8 cellular contexts compared by ENCODE assay signal in genomic region chr2:209977386-209978239, GRCh38. TPM values are rescaled to one million over a fixed set of nuclear protein-coding genes. Genes with fewer than 3 reads are reported as not detected.
DNase-seq lines count a peak whose midpoint lies in the region; ATAC-seq and TF ChIP-seq lines count a peak whose summit lies in the region.

No MANE protein-coding gene starts in this region.

- ATAC-seq in heart right ventricle (peak in 2 of 8 donors; percentile 33 to 54), right cardiac atrium (no peak), HG02798 (IDR thresholded peaks at IDR 0.05; ENCODE audit: poor library complexity, unreplicated experiment) (peak; percentile 50)

- 91 to 95% methylated on average over 2 of the region's 2 CpGs for WGBS in heart right ventricle, 2 donors
- 93% methylated on average over 2 of the region's 2 CpGs for WGBS in right cardiac atrium

- H3K27ac ChIP-seq in heart right ventricle (no peak overlapping the region), right cardiac atrium (ENCODE audit: low read length) (no peak overlapping the region)

- H3K27me3 ChIP-seq in heart right ventricle (peaks cover 0 to 9% (median 0%) of the 10 kb centered on the region in 7 donors), right cardiac atrium (ENCODE audit: control insufficient read depth, insufficient read depth) (peaks cover 3% of the 10 kb centered on the region)

- H3K4me1 ChIP-seq in heart right ventricle (no peaks in the 10 kb centered on the region), right cardiac atrium (ENCODE audit: control insufficient read depth, insufficient read depth, low read length) (no peaks in the 10 kb centered on the region)

- no peak for DNase-seq in heart right ventricle
- DNase-seq in right cardiac atrium = no peak
- peak; percentile 27 to 48 for DNase-seq in NCI-H526 (lab: John Stamatoyannopoulos, UW)
- peak; percentile 49 for DNase-seq in cerebellar cortex (ENCODE audit: low spot score)
- peak; percentile 45 for DNase-seq in myocyte (ENCODE audit: low read depth)
- no peak for DNase-seq in cerebellar nuclear complex (lab: John Stamatoyannopoulos, UW)
- no peak for DNase-seq in stimulated activated CD4-positive, alpha-beta T cell treated with anti-CD3 and anti-CD28 coated beads, Interleukin-4, amount 100 ng/mL, for 4 hours

- H3K4me3 ChIP-seq in heart right ventricle (no peak overlapping the region), right cardiac atrium (ENCODE audit: low read length) (no peak overlapping the region)

- intact Hi-C loops in heart right ventricle (cut with DNase I) (loop anchor here (1.0 to 10.0 kb wide), 7 partner anchors 217 to 417 kb away; no protein-coding TSS in a partner anchor), right cardiac atrium (cut with DNase I) (loop anchor here (2.0 to 5.0 kb wide), 5 partner anchors 217 to 420 kb away; no protein-coding TSS in a partner anchor)

- no peaks in the 10 kb centered on the region for H3K9me3 ChIP-seq in heart right ventricle
- no peaks in the 10 kb centered on the region for H3K9me3 ChIP-seq in right cardiac atrium (ENCODE audit: control insufficient read depth, low read length)

- H3K36me3 ChIP-seq in heart right ventricle = no peaks in the 10 kb centered on the region

- TF ChIP-seq CTCF in heart right ventricle (IDR thresholded peaks at IDR 0.05) = peak; percentile 25 to 81 (median 69)

RNA-seq across cellular contexts. Expression of gene RPE, which starts 24.8 kb away (rescaled TPM):
- total RNA-seq in heart right ventricle (10 to 100 TPM; 12.4 to 25.6 (median 15.1) TPM), right cardiac atrium (10 to 100 TPM; 17.5 to 25.8 (median 23.2) TPM), myocyte (37.8 and 63.0 TPM in 2 replicates)
- polyA plus RNA-seq in heart right ventricle (10 to 100 TPM in 1 of 2 donors, 1 to 10 TPM in 1; 8.0 to 12.9 TPM), right cardiac atrium (11.0 TPM)
- polyA plus RNA-seq in myocyte (2012) = 22.5 TPM

Comparison
In these comparisons a context has a peak if more than half of its experiments do, and no peak if none do; other contexts are left out.
1. DNase-seq: peak in NCI-H526 (2 of 2), cerebellar cortex (single experiment) and myocyte (single experiment); none in heart right ventricle (0 of 2), right cardiac atrium (0 of 3), cerebellar nuclear complex (0 of 2) and stimulated activated CD4-positive, alpha-beta T cell treated with anti-CD3 and anti-CD28 coated beads, Interleukin-4, amount 100 ng/mL, for 4 hours (0 of 2).